8 cellular contexts compared by ENCODE assay signal in the genomic region with DNA sequence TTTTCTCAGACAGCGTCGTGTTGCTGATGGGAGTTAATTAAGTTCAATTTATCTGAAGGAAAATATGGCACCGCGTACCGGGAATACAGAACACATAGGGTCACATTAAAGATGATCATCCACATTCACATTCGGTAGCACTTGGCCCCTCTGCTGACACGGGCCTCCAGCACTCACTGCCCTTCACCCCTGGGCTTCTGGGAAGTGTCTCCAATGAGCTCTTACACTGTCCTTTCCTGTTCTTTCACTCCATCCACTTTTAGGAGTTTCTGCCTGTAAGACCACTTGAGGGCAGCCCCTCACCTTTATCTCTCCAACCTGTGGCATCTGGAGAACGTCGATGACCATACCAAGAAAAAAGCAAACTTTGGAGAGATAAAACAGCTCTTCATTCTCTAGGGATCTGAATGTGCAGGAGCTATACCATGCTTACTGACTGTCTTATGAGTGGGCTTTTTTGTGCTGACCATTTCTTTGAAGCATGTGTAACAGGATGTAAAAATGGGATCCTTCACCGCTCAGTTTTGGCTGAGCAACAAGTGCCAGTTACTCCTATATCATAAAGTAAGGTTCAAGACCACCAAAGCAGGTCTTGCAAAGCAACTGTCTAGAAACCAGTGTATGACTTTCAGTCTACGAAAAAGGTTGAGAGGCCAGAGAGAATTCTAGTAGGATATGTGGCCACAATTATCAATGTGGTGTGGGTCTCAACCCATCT. TPM values are rescaled to one million over a fixed set of nuclear protein-coding genes. Genes with fewer than 3 reads are reported as not detected.
DNase-seq lines count a peak whose midpoint lies in the region; ATAC-seq and FAIRE-seq lines count a peak whose summit lies in the region.

No MANE protein-coding gene starts in this region.

- no peak for ATAC-seq in HG02763 (IDR thresholded peaks at IDR 0.05; ENCODE audit: unreplicated experiment)

- H3K27me3 ChIP-seq in muscle layer of duodenum (ENCODE audit: low read depth, low read length): no peaks in the 10 kb centered on the region

- no peaks in the 10 kb centered on the region for H3K9me3 ChIP-seq in muscle layer of duodenum (ENCODE audit: control insufficient read depth in 1 of 2, low read length in 2 of 2)

- DNase-seq in NCI-H748 (lab: John Stamatoyannopoulos, UW; ENCODE audit: unreplicated experiment) (peak; percentile 61), cerebellum (ENCODE audit: low spot score) (peak; percentile 12), activated gamma-delta T cell treated with Interleukin-2 at 50 U/mL for 16 hours (no peak), cerebellar nuclear complex (lab: John Stamatoyannopoulos, UW) (no peak), frontal cortex (ENCODE audit: low spot score in 2 of 2) (no peak)

- H3K36me3 ChIP-seq in muscle layer of duodenum (ENCODE audit: control insufficient read depth in 1 of 2, insufficient read depth in 2 of 2, low read length in 2 of 2): no peaks in the 10 kb centered on the region

- H3K4me3 ChIP-seq in GM08714 (ENCODE audit: low read length): peak overlapping the region; percentile 64; the same call in 1 of the 2 replicates
- peak overlapping the region; percentile 93 to 95 for H3K4me3 ChIP-seq in muscle layer of duodenum (ENCODE audit: low read depth in 1 of 2, low read length in 2 of 2)

- peaks cover 0 to 3% of the 10 kb centered on the region in 2 donors for H3K4me1 ChIP-seq in muscle layer of duodenum (ENCODE audit: control insufficient read depth in 1 of 2, insufficient read depth in 2 of 2, low read length in 2 of 2)

- no peak for FAIRE-seq in frontal cortex (lab: Jason Lieb, UNC)

- H3K27ac ChIP-seq in muscle layer of duodenum (ENCODE audit: low read length): no peak overlapping the region

RNA-seq across cellular contexts. Expression of gene SERGEF, which starts 1.1 kb away (rescaled TPM):
- total RNA-seq in cerebellum (23.5 TPM), frontal cortex (65.2 TPM)

RNA-seq across cellular contexts. Expression of gene TPH1, which starts 32.1 kb away (rescaled TPM):
- total RNA-seq in cerebellum (0.82 TPM), frontal cortex (0.41 TPM)

Comparison
In these comparisons a context has a peak if more than half of its experiments do, and no peak if none do; other contexts are left out.
1. DNase-seq: peak in NCI-H748 (single experiment) and cerebellum (single experiment); none in activated gamma-delta T cell treated with Interleukin-2 at 50 U/mL for 16 hours (single experiment), cerebellar nuclear complex (0 of 2) and frontal cortex (0 of 2).